20 cellular contexts compared by ENCODE assay signal in genomic region chr18:35917043-35917442, GRCh38.
DNase-seq lines count a peak whose midpoint lies in the region; ATAC-seq, FAIRE-seq and TF ChIP-seq lines count a peak whose summit lies in the region.
"Had no signal": no experiment of that assay in that cellular context is flagged by ENCODE, and none has a peak within 500 bp of the region (broad histone marks: within the 10 kb centered on the region; RNA-seq: fewer than 3 reads in every experiment).

No MANE protein-coding gene starts in this region.

- H3K4me1 Mint-ChIP-seq in endodermal cell: peaks cover 4% of the 10 kb centered on the region
- H3K4me1 Mint-ChIP-seq: B cell had no signal

- H3K4me1 ChIP-seq in endodermal cell (ENCODE audit: control insufficient read depth, insufficient read depth, low read length) (no peaks in the 10 kb centered on the region), body of pancreas (no peaks in the 10 kb centered on the region)

- no peaks in the 10 kb centered on the region for H3K36me3 Mint-ChIP-seq in endodermal cell (ENCODE audit: low read depth)

- no peaks in the 10 kb centered on the region for H3K9me3 Mint-ChIP-seq in endodermal cell
- H3K9me3 Mint-ChIP-seq: activated T-helper 1 cell treated with anti-CD3 and anti-CD28 coated beads, Interleukin-12 subunit alpha, Interleukin-12 subunit beta, Interleukin-2, Interleukin-4 antibody, amounts not matched to agents 30 ng/mL and 10 ng/mL and 1 ng/mL, durations not matched to agents 14 hours and 24 hours and 36 hours had no signal

- no peak overlapping the region for H3K4me3 ChIP-seq in GM12864 (ENCODE audit: low read depth, low read length)
- H3K4me3 ChIP-seq in endodermal cell (ENCODE audit: low read length): no peak overlapping the region
- H3K4me3 ChIP-seq in body of pancreas: no peak overlapping the region
- H3K4me3 ChIP-seq: thoracic aorta had no signal

- no peak for ATAC-seq in HG03196 (IDR thresholded peaks at IDR 0.05; ENCODE audit: unreplicated experiment)
- no peak for ATAC-seq in body of pancreas

- in situ Hi-C loops in ACHN (cut with HindIII; ENCODE audit: low pct_ligation_motif_present, low pct_unique_long_range_greater_than_20kb, low sequenced_read_pairs): no loop called here

- no peak for FAIRE-seq in frontal cortex (lab: Jason Lieb, UNC)
- FAIRE-seq: islet of Langerhans had no signal

- H3K9ac ChIP-seq in endodermal cell (ENCODE audit: extremely low read depth, low read length, poor library complexity, severe bottlenecking): no peak overlapping the region

- H3K27ac ChIP-seq in endodermal cell (ENCODE audit: low read depth, low read length) (no peak overlapping the region), body of pancreas (no peak overlapping the region)
- H3K27ac ChIP-seq: epithelial cell of prostate, thoracic aorta had no signal

- H3K4me3 Mint-ChIP-seq in endodermal cell: no peak overlapping the region
- H3K4me3 Mint-ChIP-seq: activated T-helper 1 cell treated with anti-CD3 and anti-CD28 coated beads, Interleukin-12 subunit alpha, Interleukin-12 subunit beta, Interleukin-2, Interleukin-4 antibody, amounts not matched to agents 30 ng/mL and 10 ng/mL and 1 ng/mL, durations not matched to agents 14 hours and 24 hours and 36 hours; B cell had no signal

- TF ChIP-seq CTCF in GM12864 (IDR thresholded peaks at IDR 0.05; ENCODE audit: low read depth, low read length, missing control alignments) (peak; percentile 16), endodermal cell (conservative IDR thresholded peaks at IDR 0.05) (peak; percentile 63), body of pancreas (IDR thresholded peaks at IDR 0.05) (no peak)

- H3K27me3 Mint-ChIP-seq in endodermal cell (ENCODE audit: insufficient read depth): no peaks in the 10 kb centered on the region

- DNase-seq in ACHN (peak; percentile 7), GM12864 (ENCODE audit: low read depth) (no peak), NCI-H69 (lab: John Stamatoyannopoulos, UW) (peak; percentile 75), endodermal cell (no peak), frontal cortex (ENCODE audit: low spot score in 2 of 2) (no peak), body of pancreas (no peak), medulla oblongata (ENCODE audit: extremely low spot score) (no peak)
- DNase-seq: HCEC 1CT, head of caudate nucleus, KG1, NCI-H1436 treated with DMSO at 0.1 percent for 48 hours, NCI-H526 treated with DMSO at 0.1 percent for 48 hours, retina, SW 1271 had no signal

- H3K9me3 ChIP-seq in endodermal cell (ENCODE audit: control insufficient read depth, low read length) (no peaks in the 10 kb centered on the region), body of pancreas (no peaks in the 10 kb centered on the region)
- H3K9me3 ChIP-seq: thoracic aorta had no signal

- no peak overlapping the region for H3K27ac Mint-ChIP-seq in endodermal cell
- H3K27ac Mint-ChIP-seq: activated T-helper 1 cell treated with anti-CD3 and anti-CD28 coated beads, Interleukin-12 subunit alpha, Interleukin-12 subunit beta, Interleukin-2, Interleukin-4 antibody, amounts not matched to agents 30 ng/mL and 10 ng/mL and 1 ng/mL, durations not matched to agents 14 hours and 24 hours and 36 hours; B cell had no signal

- H3K27me3 ChIP-seq in endodermal cell (ENCODE audit: control insufficient read depth, insufficient read depth, low read length, poor library complexity, severe bottlenecking) (no peaks in the 10 kb centered on the region), body of pancreas (no peaks in the 10 kb centered on the region)

- no peak for TF ChIP-seq POLR2A in body of pancreas (IDR thresholded peaks at IDR 0.05)

- intact Hi-C loops in body of pancreas (cut with DNase I): no loop called here

- H3K36me3 ChIP-seq in endodermal cell (ENCODE audit: control insufficient read depth, insufficient read depth, low read length): no peaks in the 10 kb centered on the region
- no peaks in the 10 kb centered on the region for H3K36me3 ChIP-seq in body of pancreas (replicated peaks in 1 of 2; ENCODE audit: insufficient read depth in 1 of 2, low read depth in 2 of 2)
- H3K36me3 ChIP-seq: thoracic aorta had no signal

Comparison
In these comparisons a context has a peak if more than half of its experiments do, and no peak if none do; other contexts are left out.
1. DNase-seq: peak in ACHN (single experiment) and NCI-H69 (single experiment); none in GM12864 (single experiment), endodermal cell (single experiment), frontal cortex (0 of 2), body of pancreas (0 of 4) and medulla oblongata (single experiment).
2. CTCF ChIP-seq: peak in GM12864 (single experiment) and endodermal cell (single experiment); none in body of pancreas (0 of 7).